8 cellular contexts compared by ENCODE assay signal in genomic region chr17:20156196-20157077, GRCh38.
DNase-seq lines count a peak whose midpoint lies in the region; ATAC-seq and TF ChIP-seq lines count a peak whose summit lies in the region.

No MANE protein-coding gene starts in this region.

- H3K4me3 ChIP-seq in astrocyte of the cerebellum (ENCODE audit: low read depth, low read length) (peak overlapping the region; percentile 74), iPS-18c (ENCODE audit: insufficient read depth, low read depth, low read length) (peak overlapping the region; percentile 86), skeletal muscle satellite cell (ENCODE audit: low read length) (peak overlapping the region; percentile 85)

- in situ Hi-C loops in astrocyte of the cerebellum (cut with HindIII; ENCODE audit: low sequenced_read_pairs) = no loop called here

- peak; percentile 73 for DNase-seq in activated effector memory CD4-positive, alpha-beta T cell treated with anti-CD3 and anti-CD28 coated beads, Interleukin-2, amount 50 U/mL, for 16 hours
- no peak for DNase-seq in activated effector memory CD4-positive, alpha-beta T cell treated with Interleukin-2 at 50 U/mL for 16 hours
- DNase-seq in NCI-H69 (lab: John Stamatoyannopoulos, UW) (peak; percentile 67), astrocyte of the cerebellum (ENCODE audit: low read depth) (no peak), globus pallidus (ENCODE audit: low spot score) (no peak)

- ATAC-seq in HG02798 (IDR thresholded peaks at IDR 0.05; ENCODE audit: poor library complexity, unreplicated experiment) = peak; percentile 18

- peak overlapping the region; percentile 99 for H3K4me2 ChIP-seq in skeletal muscle satellite cell (ENCODE audit: low read length)

- H3K27me3 ChIP-seq in skeletal muscle satellite cell (ENCODE audit: control insufficient read depth, insufficient read depth, low read length) = peaks cover 2% of the 10 kb centered on the region

- TF ChIP-seq CTCF in astrocyte of the cerebellum (IDR thresholded peaks at IDR 0.05; ENCODE audit: low read depth, low read length, missing control alignments) = no peak

- H3K9me3 ChIP-seq in iPS-18c (ENCODE audit: control insufficient read depth, insufficient read depth, low read length) (no peaks in the 10 kb centered on the region), skeletal muscle satellite cell (replicated peaks; ENCODE audit: low read length) (no peaks in the 10 kb centered on the region)

- peak overlapping the region; percentile 83 for H3K9ac ChIP-seq in skeletal muscle satellite cell (ENCODE audit: low read depth, low read length)

- H3K4me1 ChIP-seq in skeletal muscle satellite cell (ENCODE audit: control insufficient read depth, insufficient read depth, low read length) = peaks cover 11% of the 10 kb centered on the region

- H3K36me3 ChIP-seq in skeletal muscle satellite cell (ENCODE audit: insufficient read depth, low read length) = no peaks in the 10 kb centered on the region

Comparison
In these comparisons a context has a peak if more than half of its experiments do, and no peak if none do; other contexts are left out.
1. DNase-seq: peak in activated effector memory CD4-positive, alpha-beta T cell treated with anti-CD3 and anti-CD28 coated beads, Interleukin-2, amount 50 U/mL, for 16 hours (single experiment) and NCI-H69 (single experiment); none in activated effector memory CD4-positive, alpha-beta T cell treated with Interleukin-2 at 50 U/mL for 16 hours (single experiment), astrocyte of the cerebellum (single experiment) and globus pallidus (single experiment).
2. Peak in every context shown above with its lines, with median percentiles within 50 percentile points of each other: H3K4me3 ChIP-seq.